In genomic region chr16:21233521-21234150, GRCh38 we compare ENCODE assay signal across 37 cellular contexts. TPM values are rescaled to one million over a fixed set of nuclear protein-coding genes. Genes with fewer than 3 reads are reported as not detected.
DNase-seq lines count a peak whose midpoint lies in the region; ATAC-seq, FAIRE-seq and TF ChIP-seq lines count a peak whose summit lies in the region.
"Had no signal": no experiment of that assay in that cellular context is flagged by ENCODE, and none has a peak within 500 bp of the region (broad histone marks: within the 10 kb centered on the region; RNA-seq: fewer than 3 reads in every experiment).

Gene ANKS4B (plus strand): TSS chr16:21233699. CDS start chr16:21233738, 39 bp downstream.

- intact Hi-C loops in tibial artery (cut with DNase I; ENCODE audit: low total_unique reads), result no loop called here

- H3K4me3 Mint-ChIP-seq in WTC11 (no peak within 1 kb of the TSS), osteocyte (ENCODE audit: unreplicated experiment) (no peak within 1 kb of the TSS)
- H3K4me3 Mint-ChIP-seq: CD4-positive, CD25-positive, alpha-beta regulatory T cell; effector memory CD8-positive, alpha-beta T cell; GM23338; memory B cell; naive thymus-derived CD8-positive, alpha-beta T cell; stimulated activated effector memory CD8-positive, alpha-beta T cell treated with anti-CD3 and anti-CD28 coated beads, Interleukin-12 subunit alpha, Interleukin-12 subunit beta, amount 100 ng/mL, for 72 hours; T-cell had no signal

- no peak for FAIRE-seq in A549 (lab: Jason Lieb, UNC)
- FAIRE-seq: urothelium cell line had no signal

- H3K36me3 ChIP-seq in tibial artery, result no peaks in the 10 kb centered on the region
- H3K36me3 ChIP-seq: adrenal gland, brain microvascular endothelial cell, heart left ventricle, MG63, SJSA1 had no signal

- 0 out of 3 replicates have a peak, but pooled peaks cover 6% of the 10 kb centered on the region for H3K4me1 ChIP-seq in A549
- no peaks in the 10 kb centered on the region for H3K4me1 ChIP-seq in tibial artery
- H3K4me1 ChIP-seq: adrenal gland, foreskin keratinocyte, heart left ventricle, SJSA1 had no signal

- WGBS in A549 (ENCODE audit: missing lambda C conversion rate), result 23% methylated on average over 11 of the region's 11 CpGs

- no peaks in the 10 kb centered on the region for H3K36me3 Mint-ChIP-seq in WTC11
- no peaks in the 10 kb centered on the region for H3K36me3 Mint-ChIP-seq in osteocyte (ENCODE audit: unreplicated experiment)
- H3K36me3 Mint-ChIP-seq: CD4-positive, CD25-positive, alpha-beta regulatory T cell; memory B cell; naive thymus-derived CD8-positive, alpha-beta T cell; stimulated activated effector memory CD8-positive, alpha-beta T cell treated with anti-CD3 and anti-CD28 coated beads, Interleukin-12 subunit alpha, Interleukin-12 subunit beta, amount 100 ng/mL, for 72 hours; T-cell had no signal

- H3K9me3 Mint-ChIP-seq in WTC11 (no peaks in the 10 kb centered on the region), osteocyte (ENCODE audit: unreplicated experiment) (no peaks in the 10 kb centered on the region)
- H3K9me3 Mint-ChIP-seq: CD4-positive, CD25-positive, alpha-beta regulatory T cell; effector memory CD8-positive, alpha-beta T cell; GM23338; memory B cell; naive thymus-derived CD8-positive, alpha-beta T cell; stimulated activated effector memory CD8-positive, alpha-beta T cell treated with anti-CD3 and anti-CD28 coated beads, Interleukin-12 subunit alpha, Interleukin-12 subunit beta, amount 100 ng/mL, for 72 hours; T-cell had no signal

- TF ChIP-seq CTCF in A549 (IDR thresholded peaks at IDR 0.05), result no peak
- TF ChIP-seq CTCF in WTC11 (IDR thresholded peaks at IDR 0.05), result no peak
- TF ChIP-seq CTCF in osteocyte (IDR thresholded peaks at IDR 0.05), result no peak
- no peak for TF ChIP-seq CTCF in tibial artery (IDR thresholded peaks at IDR 0.05)
- TF ChIP-seq CTCF in foreskin fibroblast (IDR thresholded peaks at IDR 0.05; ENCODE audit: low read depth, low read length), result no peak

- H3K27me3 ChIP-seq in tibial artery, result peaks cover 0 to 6% of the 10 kb centered on the region in 2 donors
- H3K27me3 ChIP-seq: adrenal gland, brain microvascular endothelial cell had no signal

- POLR2A ChIA-PET in A549 (lab: Yijun Ruan, JAX), result no interaction called here
- POLR2A ChIA-PET in WTC11 (lab: Charles Lee), result no interaction called here

- TF ChIP-seq RAD21 in A549 (conservative IDR thresholded peaks at IDR 0.05 in 1 of 2, IDR thresholded peaks at IDR 0.05 in 1 of 2), result no peak

- peak within 1 kb of the TSS; percentile 20; the same call in 1 of the 3 replicates for H3K4me3 ChIP-seq in A549
- no peak within 1 kb of the TSS for H3K4me3 ChIP-seq in tibial artery
- no peak within 1 kb of the TSS for H3K4me3 ChIP-seq in foreskin fibroblast (ENCODE audit: low read depth in 1 of 2, low read length in 2 of 2)
- H3K4me3 ChIP-seq: adrenal gland, GM23338, heart left ventricle, MG63, SJSA1 had no signal

- peak in 1 of 2 experiments; percentile 26 for DNase-seq in A549 (ENCODE audit: low read depth in 1 of 2, low spot score in 1 of 2)
- no peak for DNase-seq in WTC11 (ENCODE audit: low spot score)
- peak; percentile 46 for DNase-seq in left kidney (ENCODE audit: low read depth, low spot score)
- DNase-seq in osteocyte (ENCODE audit: extremely low spot score, unreplicated experiment), result peak; percentile 23
- no peak for DNase-seq in tibial artery
- DNase-seq in foreskin fibroblast, result no peak
- DNase-seq: activated CD4-positive, alpha-beta T cell treated with anti-CD3 and anti-CD28 coated beads, Interleukin-2, amount 50 U/mL, for 48 hours; activated naive CD4-positive, alpha-beta T cell treated with Interleukin-2 at 50 U/mL for 16 hours; adrenal gland; brain microvascular endothelial cell; CD4-positive, CD25-positive, alpha-beta regulatory T cell; DMS 273 treated with DMSO at 0.1 percent for 48 hours; effector memory CD8-positive, alpha-beta T cell; foreskin keratinocyte; heart left ventricle; KBM-7; MG63; naive thymus-derived CD8-positive, alpha-beta T cell; NCI-H1417; NCI-H2081; NCI-H748 treated with DMSO at 0.1 percent for 48 hours; occipital lobe; stimulated activated CD4-positive, alpha-beta T cell treated with anti-CD3 and anti-CD28 coated beads, Interleukin-4, amount 100 ng/mL, for 24 hours; substantia nigra; T-cell had no signal

- H3K27me3 Mint-ChIP-seq in WTC11 (ENCODE audit: low read depth) (no peaks in the 10 kb centered on the region; the same call in 1 of the 2 replicates), osteocyte (ENCODE audit: unreplicated experiment) (peaks cover 35% of the 10 kb centered on the region)

- no peak within 1 kb of the TSS for H3K27ac Mint-ChIP-seq in WTC11
- H3K27ac Mint-ChIP-seq in osteocyte (ENCODE audit: unreplicated experiment), result no peak within 1 kb of the TSS
- H3K27ac Mint-ChIP-seq: CD4-positive, CD25-positive, alpha-beta regulatory T cell; effector memory CD8-positive, alpha-beta T cell; GM23338; memory B cell; naive thymus-derived CD8-positive, alpha-beta T cell; stimulated activated effector memory CD8-positive, alpha-beta T cell treated with anti-CD3 and anti-CD28 coated beads, Interleukin-12 subunit alpha, Interleukin-12 subunit beta, amount 100 ng/mL, for 72 hours; T-cell had no signal

- CTCF ChIA-PET in A549 (lab: Yijun Ruan, JAX) (interaction anchor here (1.2 to 1.5 kb wide), 2 partner anchors 44 to 67 kb away, joined by 3 to 4 read pairs; partner anchors contain the start of gene CRYM), WTC11 (lab: Charles Lee) (interaction anchor here (1.5 kb wide), 1 partner anchor 45 kb away, joined by 4 read pairs; no protein-coding TSS in a partner anchor)

- H3K4me1 Mint-ChIP-seq in WTC11, result no peaks in the 10 kb centered on the region
- H3K4me1 Mint-ChIP-seq in osteocyte (ENCODE audit: unreplicated experiment), result no peaks in the 10 kb centered on the region
- H3K4me1 Mint-ChIP-seq: CD4-positive, CD25-positive, alpha-beta regulatory T cell; GM23338; memory B cell; naive thymus-derived CD8-positive, alpha-beta T cell; stimulated activated effector memory CD8-positive, alpha-beta T cell treated with anti-CD3 and anti-CD28 coated beads, Interleukin-12 subunit alpha, Interleukin-12 subunit beta, amount 100 ng/mL, for 72 hours; T-cell had no signal

- no peak for TF ChIP-seq EP300 in A549 (IDR thresholded peaks at IDR 0.05)

- no peak for TF ChIP-seq POLR2A in A549 (IDR thresholded peaks at IDR 0.05; ENCODE audit: low read length)

- H3K9me3 ChIP-seq in A549 (no peaks in the 10 kb centered on the region), tibial artery (no peaks in the 10 kb centered on the region)
- H3K9me3 ChIP-seq: adrenal gland, heart left ventricle, MG63, SJSA1 had no signal

- H3K27ac ChIP-seq in A549 (0 out of 6 replicates have a peak within 1 kb of the TSS, but pooled peaks of 1 of the 2 experiments have one; percentile 35), tibial artery (no peak within 1 kb of the TSS)
- H3K27ac ChIP-seq: 22Rv1, adrenal gland, brain microvascular endothelial cell, foreskin keratinocyte, heart left ventricle, SJSA1 had no signal

- peak in 1 of 2 experiments; percentile 53; a peak in 3 of 6 replicates for ATAC-seq in A549
- no peak for ATAC-seq in WTC11
- ATAC-seq in HG03280 (IDR thresholded peaks at IDR 0.05; ENCODE audit: unreplicated experiment), result no peak
- no peak for ATAC-seq in GM19397 (IDR thresholded peaks at IDR 0.05; ENCODE audit: unreplicated experiment)
- ATAC-seq: activated CD4-positive, CD25-positive, alpha-beta regulatory T cell treated with anti-CD3 and anti-CD28 coated beads, Interleukin-2, amount 50 U/mL, for 24 hours; effector memory CD8-positive, alpha-beta T cell; esophagus mucosa; foreskin keratinocyte; GM23338; heart left ventricle; naive thymus-derived CD8-positive, alpha-beta T cell; stimulated activated effector memory CD8-positive, alpha-beta T cell treated with anti-CD3 and anti-CD28 coated beads, Interleukin-12 subunit alpha, Interleukin-12 subunit beta, amount 100 ng/mL, for 72 hours; T-cell had no signal

- H3K4me2 ChIP-seq in A549, result peak within 1 kb of the TSS; percentile 62
- H3K4me2 ChIP-seq: GM23338 had no signal

TF ChIP-seq in A549, 52 proteins besides CTCF, POLR2A, EP300 and RAD21 (continues in another document):
- TF ChIP-seq PBX3 (IDR thresholded peaks at IDR 0.05) (no peak), RARB (CRISPR knock-in tag; IDR thresholded peaks at IDR 0.05) (no peak), RCOR1 (IDR thresholded peaks at IDR 0.05; ENCODE audit: low read depth, low read length) (no peak), TFCP2L1 (CRISPR knock-in tag; IDR thresholded peaks at IDR 0.05) (no peak)

TF ChIP-seq in WTC11, 78 proteins besides CTCF, POLR2A, EP300 and RAD21:
- TF ChIP-seq GABPB1 (CRISPR knock-in tag; IDR thresholded peaks at IDR 0.05), result peak; percentile 68
- TF ChIP-seq TP53 (CRISPR knock-in tag; IDR thresholded peaks at IDR 0.05), result no peak

RNA-seq across cellular contexts. Expression of gene ANKS4B, which starts in this region (rescaled TPM):
- 1.8 and 2.2 TPM in 2 replicates for polyA plus RNA-seq in A549 (2011; rRNA removed)
- 0.15 and 0.17 TPM in 2 replicates for polyA plus RNA-seq in A549 (2012; cell fraction: cytosol; rRNA removed)
- polyA plus RNA-seq in A549 (2012; cell fraction: nucleus; rRNA removed), result 0.04 and 0.10 TPM in 2 replicates
- polyA plus RNA-seq in A549 (2017; fragmentation: RNase III; extraction: RNeasy Plus Mini Kit Qiagen cat#74134 plus additional on column Dnase treatment), result 0.18 to 0.27 TPM (median 0.22 TPM) in 3 replicates
- polyA minus RNA-seq in A549 (2011; rRNA and poly(A)+ RNA removed), result 2.3 and 2.9 TPM in 2 replicates
- total RNA-seq in WTC11 (2021), result 0.05 to 0.09 TPM (median 0.07 TPM) in 3 replicates
- not detected in 2 replicates for total RNA-seq in osteocyte
- total RNA-seq: adrenal gland; CD4-positive, CD25-positive, alpha-beta regulatory T cell; chondrocyte; esophagus mucosa; foreskin keratinocyte; heart left ventricle; naive thymus-derived CD8-positive, alpha-beta T cell; occipital lobe; RPMI7951; SJSA1 had no signal
- polyA plus RNA-seq: adrenal gland; CD4-positive, CD25-positive, alpha-beta regulatory T cell; foreskin keratinocyte; GM23338; heart left ventricle; naive thymus-derived CD8-positive, alpha-beta T cell had no signal

Comparison
In these comparisons a context has a peak if more than half of its experiments do, and no peak if none do; other contexts are left out.
1. Peak in DNase-seq in osteocyte; RNA of the gene not detected or under 1 TPM.